ENCODE assay signal across 2 cellular contexts in genomic region chr17:80781851-80782277, GRCh38.
TF ChIP-seq lines count a peak whose summit lies in the region.

No MANE protein-coding gene starts in this region.

TF ChIP-seq in IMR-90, 13 proteins besides CTCF, POLR2A, EP300 and RAD21:
- no peak for TF ChIP-seq MAZ (IDR thresholded peaks at IDR 0.05; ENCODE audit: borderline replicate concordance, low read depth, low read length)
- TF ChIP-seq RFX5 (IDR thresholded peaks at IDR 0.05; ENCODE audit: low read depth, low read length) = no peak
- no peak for TF ChIP-seq CEBPB (IDR thresholded peaks at IDR 0.05; ENCODE audit: low read depth, low read length)
- no peak for TF ChIP-seq MAFK (IDR thresholded peaks at IDR 0.05; ENCODE audit: low read depth, low read length)
- no peak for TF ChIP-seq RCOR1 (IDR thresholded peaks at IDR 0.05; ENCODE audit: insufficient replicate concordance, low read length)
- TF ChIP-seq CHD1 (IDR thresholded peaks at IDR 0.05; ENCODE audit: low read depth, low read length) = no peak
- no peak for TF ChIP-seq USF2 (IDR thresholded peaks at IDR 0.05; ENCODE audit: low read depth, low read length)
- TF ChIP-seq SMC3 (IDR thresholded peaks at IDR 0.05; ENCODE audit: low read depth, low read length) = no peak
- TF ChIP-seq MXI1 (IDR thresholded peaks at IDR 0.05; ENCODE audit: borderline replicate concordance, low read depth, low read length) = no peak
- TF ChIP-seq, protein P1, sequence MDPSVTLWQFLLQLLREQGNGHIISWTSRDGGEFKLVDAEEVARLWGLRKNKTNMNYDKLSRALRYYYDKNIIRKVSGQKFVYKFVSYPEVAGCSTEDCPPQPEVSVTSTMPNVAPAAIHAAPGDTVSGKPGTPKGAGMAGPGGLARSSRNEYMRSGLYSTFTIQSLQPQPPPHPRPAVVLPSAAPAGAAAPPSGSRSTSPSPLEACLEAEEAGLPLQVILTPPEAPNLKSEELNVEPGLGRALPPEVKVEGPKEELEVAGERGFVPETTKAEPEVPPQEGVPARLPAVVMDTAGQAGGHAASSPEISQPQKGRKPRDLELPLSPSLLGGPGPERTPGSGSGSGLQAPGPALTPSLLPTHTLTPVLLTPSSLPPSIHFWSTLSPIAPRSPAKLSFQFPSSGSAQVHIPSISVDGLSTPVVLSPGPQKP (IDR thresholded peaks at IDR 0.05; ENCODE audit: borderline replicate concordance, low read depth, low read length) = no peak
- TF ChIP-seq NFE2L2 (IDR thresholded peaks at IDR 0.05; ENCODE audit: low read depth, low read length) = no peak
- TF ChIP-seq FOS (IDR thresholded peaks at IDR 0.05; ENCODE audit: low read depth, low read length) = no peak
- no peak for TF ChIP-seq BHLHE40 (IDR thresholded peaks at IDR 0.05; ENCODE audit: low read depth, low read length)
TF ChIP-seq in IMR-90: peak in this region for 0.

TF ChIP-seq in GM12878, 131 proteins besides CTCF, POLR2A, EP300 and RAD21:
- no peak for TF ChIP-seq NFYA (IDR thresholded peaks at IDR 0.05; ENCODE audit: borderline replicate concordance, low read depth, low read length)
- TF ChIP-seq ZNF384 (IDR thresholded peaks at IDR 0.05; ENCODE audit: borderline replicate concordance, low read depth, low read length) = no peak
- TF ChIP-seq IRF5 (IDR thresholded peaks at IDR 0.05; ENCODE audit: borderline replicate concordance) = no peak
- TF ChIP-seq, protein P2, sequence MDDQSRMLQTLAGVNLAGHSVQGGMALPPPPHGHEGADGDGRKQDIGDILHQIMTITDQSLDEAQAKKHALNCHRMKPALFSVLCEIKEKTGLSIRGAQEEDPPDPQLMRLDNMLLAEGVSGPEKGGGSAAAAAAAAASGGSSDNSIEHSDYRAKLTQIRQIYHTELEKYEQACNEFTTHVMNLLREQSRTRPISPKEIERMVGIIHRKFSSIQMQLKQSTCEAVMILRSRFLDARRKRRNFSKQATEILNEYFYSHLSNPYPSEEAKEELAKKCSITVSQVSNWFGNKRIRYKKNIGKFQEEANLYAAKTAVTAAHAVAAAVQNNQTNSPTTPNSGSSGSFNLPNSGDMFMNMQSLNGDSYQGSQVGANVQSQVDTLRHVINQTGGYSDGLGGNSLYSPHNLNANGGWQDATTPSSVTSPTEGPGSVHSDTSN (IDR thresholded peaks at IDR 0.05; ENCODE audit: insufficient replicate concordance, low read depth, low read length) = no peak
- no peak for TF ChIP-seq TCF3 (IDR thresholded peaks at IDR 0.05; ENCODE audit: borderline replicate concordance, insufficient read depth, low read depth, low read length)
- TF ChIP-seq MYB (IDR thresholded peaks at IDR 0.05; ENCODE audit: borderline replicate concordance, low read depth, low read length) = no peak
- TF ChIP-seq PAX5 (IDR thresholded peaks at IDR 0.05; ENCODE audit: borderline replicate concordance, low read depth, low read length) = no peak
- TF ChIP-seq SRF (IDR thresholded peaks at IDR 0.05; ENCODE audit: low read depth in 2 of 2, low read length in 2 of 2) = no peak
- TF ChIP-seq EED (IDR thresholded peaks at IDR 0.05; ENCODE audit: low read depth) = no peak
- no peak for TF ChIP-seq IKZF1 (conservative IDR thresholded peaks at IDR 0.05)
- TF ChIP-seq, protein P3, sequence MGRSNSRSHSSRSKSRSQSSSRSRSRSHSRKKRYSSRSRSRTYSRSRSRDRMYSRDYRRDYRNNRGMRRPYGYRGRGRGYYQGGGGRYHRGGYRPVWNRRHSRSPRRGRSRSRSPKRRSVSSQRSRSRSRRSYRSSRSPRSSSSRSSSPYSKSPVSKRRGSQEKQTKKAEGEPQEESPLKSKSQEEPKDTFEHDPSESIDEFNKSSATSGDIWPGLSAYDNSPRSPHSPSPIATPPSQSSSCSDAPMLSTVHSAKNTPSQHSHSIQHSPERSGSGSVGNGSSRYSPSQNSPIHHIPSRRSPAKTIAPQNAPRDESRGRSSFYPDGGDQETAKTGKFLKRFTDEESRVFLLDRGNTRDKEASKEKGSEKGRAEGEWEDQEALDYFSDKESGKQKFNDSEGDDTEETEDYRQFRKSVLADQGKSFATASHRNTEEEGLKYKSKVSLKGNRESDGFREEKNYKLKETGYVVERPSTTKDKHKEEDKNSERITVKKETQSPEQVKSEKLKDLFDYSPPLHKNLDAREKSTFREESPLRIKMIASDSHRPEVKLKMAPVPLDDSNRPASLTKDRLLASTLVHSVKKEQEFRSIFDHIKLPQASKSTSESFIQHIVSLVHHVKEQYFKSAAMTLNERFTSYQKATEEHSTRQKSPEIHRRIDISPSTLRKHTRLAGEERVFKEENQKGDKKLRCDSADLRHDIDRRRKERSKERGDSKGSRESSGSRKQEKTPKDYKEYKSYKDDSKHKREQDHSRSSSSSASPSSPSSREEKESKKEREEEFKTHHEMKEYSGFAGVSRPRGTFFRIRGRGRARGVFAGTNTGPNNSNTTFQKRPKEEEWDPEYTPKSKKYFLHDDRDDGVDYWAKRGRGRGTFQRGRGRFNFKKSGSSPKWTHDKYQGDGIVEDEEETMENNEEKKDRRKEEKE (IDR thresholded peaks at IDR 0.05) = no peak
- TF ChIP-seq TARDBP (IDR thresholded peaks at IDR 0.05; ENCODE audit: borderline replicate concordance) = no peak
TF ChIP-seq in GM12878: peak in this region for 0.
